Comparison of ENCODE assay signal across 8 cellular contexts in genomic region chr14:20682435-20683124, GRCh38. TPM values are rescaled to one million over a fixed set of nuclear protein-coding genes. Genes with fewer than 3 reads are reported as not detected.
DNase-seq lines count a peak whose midpoint lies in the region; ATAC-seq, FAIRE-seq and TF ChIP-seq lines count a peak whose summit lies in the region.

No MANE protein-coding gene starts in this region.

- DNase-seq in GM13976 (ENCODE audit: low spot score): peak; percentile 83
- peak; percentile 54 for DNase-seq in NCI-H146 treated with DMSO at 0.1 percent for 48 hours (lab: John Stamatoyannopoulos, UW; ENCODE audit: unreplicated experiment)
- DNase-seq in T1000 (lab: John Stamatoyannopoulos, UW): peak; percentile 65
- no peak for DNase-seq in GM12878 (ENCODE audit: low read depth, low spot score)
- DNase-seq in skeletal muscle cell (ENCODE audit: low read depth): peak; percentile 79
- DNase-seq in NCI-H1417 treated with DMSO at 0.1 percent for 48 hours (lab: John Stamatoyannopoulos, UW): no peak

- no TSS peak for BruUV-seq in GM12878 (replicated peaks; lab: Mats Ljungman, UMichigan)

- peak; percentile 87 for TF ChIP-seq POLR2A in GM12878 (IDR thresholded peaks at IDR 0.05; ENCODE audit: low read depth, low read length)

- no peaks in the 10 kb centered on the region for H3K36me3 ChIP-seq in GM12878 (ENCODE audit: control insufficient read depth in 2 of 2, insufficient read depth in 2 of 2, low read length in 1 of 2)
- H3K36me3 ChIP-seq in iPS-15b (ENCODE audit: control insufficient read depth, insufficient read depth, low read length): no peaks in the 10 kb centered on the region

- peak; percentile 54 for ATAC-seq in HG02763 (IDR thresholded peaks at IDR 0.05; ENCODE audit: unreplicated experiment)
- peak; percentile 74 for ATAC-seq in GM12878

- RAD21 ChIA-PET in GM12878 (lab: Charles Lee; ENCODE audit: unreplicated experiment): interaction anchor here (0.6 to 8.9 kb wide), 18 partner anchors 8 to 353 kb away, joined by 3 to 156 read pairs (median 6); partner anchors contain the start of genes CCNB1IP1 and PARP2

- no peaks in the 10 kb centered on the region for H4K20me1 ChIP-seq in GM12878 (ENCODE audit: control insufficient read depth, insufficient read depth)

- in situ Hi-C loops in GM13976 (cut with MboI; ENCODE audit: low sequenced_read_pairs, unreplicated experiment) (loop anchor here (10.0 kb wide), 2 partner anchors 48 to 358 kb away; no protein-coding TSS in a partner anchor), GM12878 (cut with MboI) (loop anchor here (5.0 kb wide), 3 partner anchors 50 to 350 kb away; partner anchors contain the start of genes CCNB1IP1 and PIP4P1)

- H3K27me3 ChIP-seq in GM12878 (replicated peaks in 1 of 2; ENCODE audit: control insufficient read depth in 2 of 2, insufficient read depth in 2 of 2, low read length in 1 of 2) (no peaks in the 10 kb centered on the region), iPS-15b (ENCODE audit: control insufficient read depth, insufficient read depth, low read length) (no peaks in the 10 kb centered on the region)

- FAIRE-seq in GM12878 (lab: Jason Lieb, UNC): peak; percentile 54

- peak overlapping the region; percentile 93 for H3K9ac ChIP-seq in GM12878 (ENCODE audit: control insufficient read depth, insufficient read depth, low read length)
- peak overlapping the region; percentile 95 for H3K9ac ChIP-seq in iPS-15b (ENCODE audit: low read depth, low read length)

- H3K4me2 ChIP-seq in GM12878 (ENCODE audit: control insufficient read depth, insufficient read depth): peak overlapping the region; percentile 97

- no peaks in the 10 kb centered on the region for H3K79me2 ChIP-seq in GM12878 (ENCODE audit: control insufficient read depth, insufficient read depth, low read length)

- TF ChIP-seq RAD21 in GM12878 (IDR thresholded peaks at IDR 0.05; ENCODE audit: insufficient read depth, low read depth, low read length): no peak

- H3K4me1 ChIP-seq in GM12878 (ENCODE audit: control insufficient read depth, insufficient read depth, low read length): peaks cover 23% of the 10 kb centered on the region
- no peaks in the 10 kb centered on the region for H3K4me1 ChIP-seq in iPS-15b (ENCODE audit: control insufficient read depth, insufficient read depth, low read length)

- no peaks in the 10 kb centered on the region for H3K9me3 ChIP-seq in GM12878 (replicated peaks; ENCODE audit: control insufficient read depth, insufficient read depth, low read length)
- H3K9me3 ChIP-seq in iPS-15b (ENCODE audit: control insufficient read depth, insufficient read depth, low read length): no peaks in the 10 kb centered on the region

- TF ChIP-seq CTCF in GM13976 (IDR thresholded peaks at IDR 0.05; ENCODE audit: borderline replicate concordance, control extremely low read depth, extremely low read depth, insufficient read depth, missing control alignments) (no peak), GM12878 (IDR thresholded peaks at IDR 0.05 in 2 of 3, conservative IDR thresholded peaks at IDR 0.05 in 1 of 3; ENCODE audit: control insufficient read depth in 2 of 3, extremely low read depth in 1 of 3, insufficient read depth in 1 of 3, low read depth in 3 of 3, low read length in 3 of 3) (no peak)

- POLR2A ChIA-PET in GM12878 (lab: Charles Lee): interaction anchor here (0.8 to 5.6 kb wide), 10 partner anchors 10 to 339 kb away, joined by 3 to 69 read pairs (median 9); partner anchors contain the start of genes PARP2 and PIP4P1

- WGBS in GM12878 (ENCODE audit: insufficient coverage, insufficient replicate concordance, low lambda C conversion rate, missing lambda C conversion rate): under 1% methylated on average over 40 of the region's 40 CpGs

- no peak for TF ChIP-seq EP300 in GM12878 (IDR thresholded peaks at IDR 0.05; ENCODE audit: borderline replicate concordance in 1 of 2, control insufficient read depth in 1 of 2, low read depth in 2 of 2, low read length in 2 of 2)

- intact Hi-C loops in GM12878 (cut with micrococcal nuclease; ENCODE audit: unreplicated experiment): loop anchor here (1.0 to 5.0 kb wide), 5 partner anchors 51 to 356 kb away; partner anchors contain the start of genes PIP4P1 and TEP1

- CTCF ChIA-PET in GM12878 (lab: Yijun Ruan, JAX): interaction anchor here (1.0 to 11.0 kb wide), 14 partner anchors 9 to 422 kb away, joined by 3 to 214 read pairs (median 10); partner anchors contain the start of genes CCNB1IP1, PARP2 and PIP4P1

- H2AFZ ChIP-seq in GM12878 (ENCODE audit: control insufficient read depth, low read depth, low read length): peak overlapping the region; percentile 90

- H3K4me3 ChIP-seq in GM12878 (peak overlapping the region; percentile 73), iPS-15b (ENCODE audit: low read depth, low read length) (peak overlapping the region; percentile 89), skeletal muscle cell (ENCODE audit: low read depth, low read length) (peak overlapping the region; percentile 93)

- SMC1A ChIA-PET in GM12878 (lab: Charles Lee; ENCODE audit: uncharacterized antibody, unreplicated experiment): interaction anchor here (0.9 to 8.9 kb wide), 18 partner anchors 9 to 341 kb away, joined by 3 to 150 read pairs (median 6); partner anchors contain the start of genes PARP2 and RNASE6

- peak overlapping the region; percentile 99 for H3K27ac ChIP-seq in GM12878 (ENCODE audit: control insufficient read depth, insufficient read depth)

TF ChIP-seq in GM12878, 131 proteins besides CTCF, POLR2A, EP300 and RAD21 (continues in another document):
- no peak for TF ChIP-seq BCL11A (IDR thresholded peaks at IDR 0.05; ENCODE audit: low read depth, low read length)

RNA-seq across cellular contexts. Expression of gene RNASE4, which starts 1.8 kb away (rescaled TPM):
- total RNA-seq in GM12878 (2013; cell fraction: nucleolus; rRNA removed): 1.3 and 2.4 TPM in 2 replicates
- 1.1 and 2.0 TPM in 2 replicates for total RNA-seq in GM12878 (2014; rRNA removed)
- 1.3 and 1.6 TPM in 2 replicates for total RNA-seq in GM12878 (2014; rRNA removed; fragmentation: Illumina TruSeq; extraction: Trizol)
- 0.29 and 1.1 TPM in 2 replicates for total RNA-seq in GM12878 (2021)
- polyA plus RNA-seq in GM12878 (2011; ENCODE audit: low read depth): 1.0 TPM
- 0.87 and 1.1 TPM in 2 replicates for polyA plus RNA-seq in GM12878 (2011; rRNA removed)
- polyA plus RNA-seq in GM12878 (2011; cell fraction: cytosol; rRNA removed): 1.1 and 1.5 TPM in 2 replicates
- polyA plus RNA-seq in GM12878 (2011; cell fraction: nucleus; rRNA removed): 0.60 and 1.4 TPM in 2 replicates
- 1.2 and 1.5 TPM in 2 replicates for polyA plus RNA-seq in GM12878 (2012)
- polyA plus RNA-seq in GM12878 (2014; fragmentation: Illumina TruSeq; extraction: Trizol): 0.29 and 1.3 TPM in 2 replicates
- 1 to 10 TPM; 1.2 to 2.6 TPM for polyA plus RNA-seq in GM12878 (2014; fragmentation: Nextera tagmentation; extraction: Ambion mirVana)
- polyA plus RNA-seq in GM12878 (2014; rRNA removed): 1.0 and 1.9 TPM in 2 replicates
- 1 to 10 TPM; 1.4 to 1.9 TPM for polyA plus RNA-seq in GM12878 (2016; fragmentation: Nextera tagmentation; extraction: Ambion mirVana)
- polyA minus RNA-seq in GM12878 (2011; rRNA and poly(A)+ RNA removed): 1.7 and 1.8 TPM in 2 replicates
- polyA minus RNA-seq in GM12878 (2011; cell fraction: cytosol; rRNA and poly(A)+ RNA removed): not detected in 2 replicates
- 0.36 and 0.48 TPM in 2 replicates for polyA minus RNA-seq in GM12878 (2011; cell fraction: nucleus; rRNA and poly(A)+ RNA removed)

RNA-seq across cellular contexts. Expression of gene ANG, which starts 6.0 kb away (rescaled TPM):
- total RNA-seq in GM12878 (2013; cell fraction: nucleolus; rRNA removed): 1.6 and 2.6 TPM in 2 replicates
- total RNA-seq in GM12878 (2014; rRNA removed) (2.1 TPM in 2 replicates), GM12878 (2014; rRNA removed; fragmentation: Illumina TruSeq; extraction: Trizol) (1.8 and 1.9 TPM in 2 replicates), GM12878 (2021) (1.8 and 2.6 TPM in 2 replicates)
- 2.6 TPM for polyA plus RNA-seq in GM12878 (2011; ENCODE audit: low read depth)
- polyA plus RNA-seq in GM12878 (2011; rRNA removed) (1.0 and 1.1 TPM in 2 replicates), GM12878 (2014; fragmentation: Illumina TruSeq; extraction: Trizol) (2.7 and 3.2 TPM in 2 replicates), GM12878 (2014; fragmentation: Nextera tagmentation; extraction: Ambion mirVana) (1 to 10 TPM; 2.9 to 5.9 TPM), GM12878 (2014; rRNA removed) (2.2 and 2.3 TPM in 2 replicates), GM12878 (2016; fragmentation: Nextera tagmentation; extraction: Ambion mirVana) (1 to 10 TPM; 1.9 to 2.0 TPM)
- 1.3 and 1.9 TPM in 2 replicates for polyA plus RNA-seq in GM12878 (2011; cell fraction: cytosol; rRNA removed)
- 0.57 and 0.76 TPM in 2 replicates for polyA plus RNA-seq in GM12878 (2011; cell fraction: nucleus; rRNA removed)
- 1.8 and 2.2 TPM in 2 replicates for polyA plus RNA-seq in GM12878 (2012)
- 0.82 and 1.5 TPM in 2 replicates for polyA minus RNA-seq in GM12878 (2011; rRNA and poly(A)+ RNA removed)
- not detected in 2 replicates for polyA minus RNA-seq in GM12878 (2011; cell fraction: cytosol; rRNA and poly(A)+ RNA removed)
- not detected in 2 replicates for polyA minus RNA-seq in GM12878 (2011; cell fraction: nucleus; rRNA and poly(A)+ RNA removed)

RNA-seq across cellular contexts. Expression of gene OR6S1, which starts 41.1 kb away (rescaled TPM):
- total RNA-seq in GM12878 (2013; cell fraction: nucleolus; rRNA removed): 12.5 and 19.1 TPM in 2 replicates
- total RNA-seq in GM12878 (2014; rRNA removed) (0.62 and 0.76 TPM in 2 replicates), GM12878 (2014; rRNA removed; fragmentation: Illumina TruSeq; extraction: Trizol) (0.64 and 0.67 TPM in 2 replicates), GM12878 (2021) (0.51 and 0.66 TPM in 2 replicates)
- 0.66 TPM for polyA plus RNA-seq in GM12878 (2011; ENCODE audit: low read depth)
- polyA plus RNA-seq in GM12878 (2011; rRNA removed) (0.09 and 0.24 TPM in 2 replicates), GM12878 (2014; fragmentation: Illumina TruSeq; extraction: Trizol) (0.22 TPM in 1 of 2 replicates, not detected in the other), GM12878 (2014; fragmentation: Nextera tagmentation; extraction: Ambion mirVana) (not detected), GM12878 (2014; rRNA removed) (0.35 and 0.42 TPM in 2 replicates), GM12878 (2016; fragmentation: Nextera tagmentation; extraction: Ambion mirVana) (not detected)
- polyA plus RNA-seq in GM12878 (2011; cell fraction: cytosol; rRNA removed): 0.12 and 0.24 TPM in 2 replicates
- 0.70 and 1.1 TPM in 2 replicates for polyA plus RNA-seq in GM12878 (2011; cell fraction: nucleus; rRNA removed)
- polyA plus RNA-seq in GM12878 (2012): 0.16 and 0.27 TPM in 2 replicates
- 0.80 TPM in 1 of 2 replicates, not detected in the other for polyA minus RNA-seq in GM12878 (2011; rRNA and poly(A)+ RNA removed)
- not detected in 2 replicates for polyA minus RNA-seq in GM12878 (2011; cell fraction: cytosol; rRNA and poly(A)+ RNA removed)
- 0.48 and 0.86 TPM in 2 replicates for polyA minus RNA-seq in GM12878 (2011; cell fraction: nucleus; rRNA and poly(A)+ RNA removed)

Comparison
In these comparisons a context has a peak if more than half of its experiments do, and no peak if none do; other contexts are left out.
1. DNase-seq: peak in GM13976 (single experiment), NCI-H146 treated with DMSO at 0.1 percent for 48 hours (single experiment), T1000 (single experiment) and skeletal muscle cell (single experiment); none in GM12878 (single experiment) and NCI-H1417 treated with DMSO at 0.1 percent for 48 hours (single experiment).
2. Peak in every context shown above with its lines, with median percentiles within 50 percentile points of each other: H3K4me3 ChIP-seq.